Comparison of ENCODE assay signal across 1 cellular context in the genomic region with DNA sequence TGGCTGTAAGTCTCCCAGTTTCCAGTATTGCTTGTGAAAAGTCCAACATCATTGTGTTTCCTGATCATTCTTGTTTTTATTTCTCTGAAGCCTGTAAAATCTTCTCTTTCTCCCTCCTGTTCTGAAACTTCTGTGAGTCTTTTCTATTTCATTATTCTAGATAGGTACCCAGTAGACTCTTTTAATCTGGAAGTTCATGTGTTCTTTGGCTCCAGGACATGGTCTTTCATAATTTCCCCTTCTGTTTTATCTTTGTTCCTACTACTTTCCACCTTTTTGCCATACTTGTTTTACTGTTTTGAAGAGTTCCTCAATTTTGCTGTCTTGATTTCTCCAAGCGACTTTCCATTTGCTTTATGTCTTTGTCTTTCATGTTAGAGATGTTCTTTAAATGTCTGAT.
TF ChIP-seq lines count a peak whose summit lies in the region.

No MANE protein-coding gene starts in this region.

TF ChIP-seq in endothelial cell of umbilical vein, 7 proteins besides CTCF, POLR2A, EP300 and RAD21:
- no peak for TF ChIP-seq JUN (IDR thresholded peaks at IDR 0.05; ENCODE audit: borderline replicate concordance, insufficient read depth, insufficient read length, low read depth)
- TF ChIP-seq MYC (IDR thresholded peaks at IDR 0.05; ENCODE audit: low read depth, low read length), result no peak
TF ChIP-seq in endothelial cell of umbilical vein: peak in this region for 0.
